2 cellular contexts compared by ENCODE assay signal in the genomic region with DNA sequence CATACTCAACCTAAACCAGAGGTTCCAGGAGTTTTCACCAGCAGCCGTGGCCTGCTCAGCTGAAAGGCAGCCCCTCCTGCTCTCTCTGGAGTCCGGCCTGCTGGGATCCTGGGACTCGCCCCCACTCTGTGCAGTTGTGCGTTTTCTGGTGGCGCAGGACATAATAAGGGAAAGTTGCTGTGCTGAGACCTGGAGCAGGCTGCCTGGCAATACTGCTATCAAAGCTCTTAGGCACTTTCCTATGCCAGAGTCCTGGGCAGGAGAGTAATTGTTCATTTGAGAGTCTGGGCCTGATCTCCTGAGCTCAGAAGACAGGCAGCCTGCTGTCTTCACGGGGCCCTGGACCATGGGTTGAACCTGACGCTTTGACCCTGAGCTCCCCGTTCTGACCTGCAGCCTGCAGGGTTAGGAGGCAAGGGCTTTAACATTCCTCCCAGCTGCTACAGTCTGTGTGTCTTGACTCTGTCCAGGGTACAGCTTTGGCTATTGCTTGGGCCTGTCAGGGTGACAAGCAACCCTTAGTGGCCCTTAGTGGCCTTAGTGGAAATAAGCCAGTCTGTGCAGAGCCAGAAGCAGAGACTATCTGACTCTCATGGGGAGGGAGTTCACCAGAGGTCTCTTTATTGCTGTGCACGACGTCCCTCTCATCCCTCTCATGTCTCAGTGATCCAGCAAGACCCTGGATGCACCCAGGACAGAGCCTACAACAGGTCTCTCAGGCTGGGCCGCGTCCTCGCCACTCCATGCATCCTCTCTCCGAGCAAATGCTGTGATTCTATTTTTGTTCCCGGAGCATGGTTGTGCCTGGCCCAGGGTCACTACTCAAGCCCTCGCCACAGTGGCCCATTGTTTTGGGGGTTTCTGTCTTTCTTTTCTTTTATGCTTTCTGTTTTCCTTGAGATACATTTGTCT.
TF ChIP-seq lines count a peak whose summit lies in the region.

No MANE protein-coding gene starts in this region.

TF ChIP-seq in liver, 16 proteins besides CTCF, POLR2A, EP300 and RAD21 (continued from another document):
- TF ChIP-seq, protein P1, sequence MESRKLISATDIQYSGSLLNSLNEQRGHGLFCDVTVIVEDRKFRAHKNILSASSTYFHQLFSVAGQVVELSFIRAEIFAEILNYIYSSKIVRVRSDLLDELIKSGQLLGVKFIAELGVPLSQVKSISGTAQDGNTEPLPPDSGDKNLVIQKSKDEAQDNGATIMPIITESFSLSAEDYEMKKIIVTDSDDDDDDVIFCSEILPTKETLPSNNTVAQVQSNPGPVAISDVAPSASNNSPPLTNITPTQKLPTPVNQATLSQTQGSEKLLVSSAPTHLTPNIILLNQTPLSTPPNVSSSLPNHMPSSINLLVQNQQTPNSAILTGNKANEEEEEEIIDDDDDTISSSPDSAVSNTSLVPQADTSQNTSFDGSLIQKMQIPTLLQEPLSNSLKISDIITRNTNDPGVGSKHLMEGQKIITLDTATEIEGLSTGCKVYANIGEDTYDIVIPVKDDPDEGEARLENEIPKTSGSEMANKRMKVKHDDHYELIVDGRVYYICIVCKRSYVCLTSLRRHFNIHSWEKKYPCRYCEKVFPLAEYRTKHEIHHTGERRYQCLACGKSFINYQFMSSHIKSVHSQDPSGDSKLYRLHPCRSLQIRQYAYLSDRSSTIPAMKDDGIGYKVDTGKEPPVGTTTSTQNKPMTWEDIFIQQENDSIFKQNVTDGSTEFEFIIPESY (IDR thresholded peaks at IDR 0.05) = no peak
- TF ChIP-seq, protein P2, sequence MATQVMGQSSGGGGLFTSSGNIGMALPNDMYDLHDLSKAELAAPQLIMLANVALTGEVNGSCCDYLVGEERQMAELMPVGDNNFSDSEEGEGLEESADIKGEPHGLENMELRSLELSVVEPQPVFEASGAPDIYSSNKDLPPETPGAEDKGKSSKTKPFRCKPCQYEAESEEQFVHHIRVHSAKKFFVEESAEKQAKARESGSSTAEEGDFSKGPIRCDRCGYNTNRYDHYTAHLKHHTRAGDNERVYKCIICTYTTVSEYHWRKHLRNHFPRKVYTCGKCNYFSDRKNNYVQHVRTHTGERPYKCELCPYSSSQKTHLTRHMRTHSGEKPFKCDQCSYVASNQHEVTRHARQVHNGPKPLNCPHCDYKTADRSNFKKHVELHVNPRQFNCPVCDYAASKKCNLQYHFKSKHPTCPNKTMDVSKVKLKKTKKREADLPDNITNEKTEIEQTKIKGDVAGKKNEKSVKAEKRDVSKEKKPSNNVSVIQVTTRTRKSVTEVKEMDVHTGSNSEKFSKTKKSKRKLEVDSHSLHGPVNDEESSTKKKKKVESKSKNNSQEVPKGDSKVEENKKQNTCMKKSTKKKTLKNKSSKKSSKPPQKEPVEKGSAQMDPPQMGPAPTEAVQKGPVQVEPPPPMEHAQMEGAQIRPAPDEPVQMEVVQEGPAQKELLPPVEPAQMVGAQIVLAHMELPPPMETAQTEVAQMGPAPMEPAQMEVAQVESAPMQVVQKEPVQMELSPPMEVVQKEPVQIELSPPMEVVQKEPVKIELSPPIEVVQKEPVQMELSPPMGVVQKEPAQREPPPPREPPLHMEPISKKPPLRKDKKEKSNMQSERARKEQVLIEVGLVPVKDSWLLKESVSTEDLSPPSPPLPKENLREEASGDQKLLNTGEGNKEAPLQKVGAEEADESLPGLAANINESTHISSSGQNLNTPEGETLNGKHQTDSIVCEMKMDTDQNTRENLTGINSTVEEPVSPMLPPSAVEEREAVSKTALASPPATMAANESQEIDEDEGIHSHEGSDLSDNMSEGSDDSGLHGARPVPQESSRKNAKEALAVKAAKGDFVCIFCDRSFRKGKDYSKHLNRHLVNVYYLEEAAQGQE (IDR thresholded peaks at IDR 0.05) = no peak
- TF ChIP-seq NR2F2 (IDR thresholded peaks at IDR 0.05) (peak; percentile 99), FOXA2 (IDR thresholded peaks at IDR 0.05) (no peak), TAF1 (conservative IDR thresholded peaks at IDR 0.05) (no peak), HNF4A (conservative IDR thresholded peaks at IDR 0.05) (no peak), FOXA1 (IDR thresholded peaks at IDR 0.05) (no peak), GABPA (IDR thresholded peaks at IDR 0.05 in 1 of 2, conservative IDR thresholded peaks at IDR 0.05 in 1 of 2) (no peak), SP1 (IDR thresholded peaks at IDR 0.05) (peak; percentile 38), JUND (IDR thresholded peaks at IDR 0.05) (no peak), YY1 (IDR thresholded peaks at IDR 0.05) (no peak), EGR1 (IDR thresholded peaks at IDR 0.05; ENCODE audit: low read depth in 2 of 2) (no peak), HNF4G (IDR thresholded peaks at IDR 0.05) (no peak)
- TF ChIP-seq, protein P3, sequence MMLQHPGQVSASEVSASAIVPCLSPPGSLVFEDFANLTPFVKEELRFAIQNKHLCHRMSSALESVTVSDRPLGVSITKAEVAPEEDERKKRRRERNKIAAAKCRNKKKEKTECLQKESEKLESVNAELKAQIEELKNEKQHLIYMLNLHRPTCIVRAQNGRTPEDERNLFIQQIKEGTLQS (IDR thresholded peaks at IDR 0.05) = no peak
- TF ChIP-seq, protein P4, sequence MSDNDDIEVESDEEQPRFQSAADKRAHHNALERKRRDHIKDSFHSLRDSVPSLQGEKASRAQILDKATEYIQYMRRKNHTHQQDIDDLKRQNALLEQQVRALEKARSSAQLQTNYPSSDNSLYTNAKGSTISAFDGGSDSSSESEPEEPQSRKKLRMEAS (IDR thresholded peaks at IDR 0.05) = no peak
TF ChIP-seq in liver: peak in this region for 3.

TF ChIP-seq in HepG2, 621 proteins besides CTCF, POLR2A, EP300 and RAD21 (continued from another document):
- TF ChIP-seq, protein P5, sequence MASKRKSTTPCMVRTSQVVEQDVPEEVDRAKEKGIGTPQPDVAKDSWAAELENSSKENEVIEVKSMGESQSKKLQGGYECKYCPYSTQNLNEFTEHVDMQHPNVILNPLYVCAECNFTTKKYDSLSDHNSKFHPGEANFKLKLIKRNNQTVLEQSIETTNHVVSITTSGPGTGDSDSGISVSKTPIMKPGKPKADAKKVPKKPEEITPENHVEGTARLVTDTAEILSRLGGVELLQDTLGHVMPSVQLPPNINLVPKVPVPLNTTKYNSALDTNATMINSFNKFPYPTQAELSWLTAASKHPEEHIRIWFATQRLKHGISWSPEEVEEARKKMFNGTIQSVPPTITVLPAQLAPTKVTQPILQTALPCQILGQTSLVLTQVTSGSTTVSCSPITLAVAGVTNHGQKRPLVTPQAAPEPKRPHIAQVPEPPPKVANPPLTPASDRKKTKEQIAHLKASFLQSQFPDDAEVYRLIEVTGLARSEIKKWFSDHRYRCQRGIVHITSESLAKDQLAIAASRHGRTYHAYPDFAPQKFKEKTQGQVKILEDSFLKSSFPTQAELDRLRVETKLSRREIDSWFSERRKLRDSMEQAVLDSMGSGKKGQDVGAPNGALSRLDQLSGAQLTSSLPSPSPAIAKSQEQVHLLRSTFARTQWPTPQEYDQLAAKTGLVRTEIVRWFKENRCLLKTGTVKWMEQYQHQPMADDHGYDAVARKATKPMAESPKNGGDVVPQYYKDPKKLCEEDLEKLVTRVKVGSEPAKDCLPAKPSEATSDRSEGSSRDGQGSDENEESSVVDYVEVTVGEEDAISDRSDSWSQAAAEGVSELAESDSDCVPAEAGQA (IDR thresholded peaks at IDR 0.05; ENCODE audit: low read depth) = no peak
- TF ChIP-seq, protein P5 (CRISPR knock-in tag; IDR thresholded peaks at IDR 0.05; ENCODE audit: borderline replicate concordance) = no peak
- TF ChIP-seq ZNF263 (CRISPR knock-in tag; IDR thresholded peaks at IDR 0.05) (no peak), JARID2 (CRISPR knock-in tag; IDR thresholded peaks at IDR 0.05; ENCODE audit: insufficient replicate concordance) (no peak), HNRNPH1 (optimal IDR thresholded peaks at IDR 0.05; ENCODE audit: low read depth, low read length) (no peak), ZNF720 (CRISPR knock-in tag; IDR thresholded peaks at IDR 0.05) (no peak), ZNF879 (CRISPR knock-in tag; IDR thresholded peaks at IDR 0.05) (no peak), SCMH1 (CRISPR knock-in tag; IDR thresholded peaks at IDR 0.05; ENCODE audit: borderline replicate concordance) (no peak), EEA1 (CRISPR knock-in tag; IDR thresholded peaks at IDR 0.05; ENCODE audit: borderline replicate concordance) (no peak), MBNL3 (CRISPR knock-in tag; conservative IDR thresholded peaks at IDR 0.05) (no peak), ZNF543 (CRISPR knock-in tag; IDR thresholded peaks at IDR 0.05) (no peak), ZNF205 (CRISPR knock-in tag; IDR thresholded peaks at IDR 0.05) (no peak), ZBTB8A (CRISPR knock-in tag; IDR thresholded peaks at IDR 0.05; ENCODE audit: borderline replicate concordance, low read depth) (no peak), ZNF766 (CRISPR knock-in tag; IDR thresholded peaks at IDR 0.05; ENCODE audit: borderline replicate concordance) (no peak), SALL1 (CRISPR knock-in tag; IDR thresholded peaks at IDR 0.05) (no peak)
- TF ChIP-seq, protein P6, sequence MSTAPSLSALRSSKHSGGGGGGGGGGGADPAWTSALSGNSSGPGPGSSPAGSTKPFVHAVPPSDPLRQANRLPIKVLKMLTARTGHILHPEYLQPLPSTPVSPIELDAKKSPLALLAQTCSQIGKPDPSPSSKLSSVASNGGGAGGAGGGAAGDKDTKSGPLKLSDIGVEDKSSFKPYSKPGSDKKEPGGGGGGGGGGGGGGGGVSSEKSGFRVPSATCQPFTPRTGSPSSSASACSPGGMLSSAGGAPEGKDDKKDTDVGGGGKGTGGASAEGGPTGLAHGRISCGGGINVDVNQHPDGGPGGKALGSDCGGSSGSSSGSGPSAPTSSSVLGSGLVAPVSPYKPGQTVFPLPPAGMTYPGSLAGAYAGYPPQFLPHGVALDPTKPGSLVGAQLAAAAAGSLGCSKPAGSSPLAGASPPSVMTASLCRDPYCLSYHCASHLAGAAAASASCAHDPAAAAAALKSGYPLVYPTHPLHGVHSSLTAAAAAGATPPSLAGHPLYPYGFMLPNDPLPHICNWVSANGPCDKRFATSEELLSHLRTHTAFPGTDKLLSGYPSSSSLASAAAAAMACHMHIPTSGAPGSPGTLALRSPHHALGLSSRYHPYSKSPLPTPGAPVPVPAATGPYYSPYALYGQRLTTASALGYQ (CRISPR knock-in tag; IDR thresholded peaks at IDR 0.05) = no peak
- TF ChIP-seq, protein P7, sequence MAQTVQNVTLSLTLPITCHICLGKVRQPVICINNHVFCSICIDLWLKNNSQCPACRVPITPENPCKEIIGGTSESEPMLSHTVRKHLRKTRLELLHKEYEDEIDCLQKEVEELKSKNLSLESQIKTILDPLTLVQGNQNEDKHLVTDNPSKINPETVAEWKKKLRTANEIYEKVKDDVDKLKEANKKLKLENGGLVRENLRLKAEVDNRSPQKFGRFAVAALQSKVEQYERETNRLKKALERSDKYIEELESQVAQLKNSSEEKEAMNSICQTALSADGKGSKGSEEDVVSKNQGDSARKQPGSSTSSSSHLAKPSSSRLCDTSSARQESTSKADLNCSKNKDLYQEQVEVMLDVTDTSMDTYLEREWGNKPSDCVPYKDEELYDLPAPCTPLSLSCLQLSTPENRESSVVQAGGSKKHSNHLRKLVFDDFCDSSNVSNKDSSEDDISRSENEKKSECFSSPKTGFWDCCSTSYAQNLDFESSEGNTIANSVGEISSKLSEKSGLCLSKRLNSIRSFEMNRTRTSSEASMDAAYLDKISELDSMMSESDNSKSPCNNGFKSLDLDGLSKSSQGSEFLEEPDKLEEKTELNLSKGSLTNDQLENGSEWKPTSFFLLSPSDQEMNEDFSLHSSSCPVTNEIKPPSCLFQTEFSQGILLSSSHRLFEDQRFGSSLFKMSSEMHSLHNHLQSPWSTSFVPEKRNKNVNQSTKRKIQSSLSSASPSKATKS (CRISPR knock-in tag; IDR thresholded peaks at IDR 0.05) = no peak
TF ChIP-seq in HepG2: peak in this region for 0.
